Comparison of ENCODE assay signal across 7 cellular contexts in the genomic region with DNA sequence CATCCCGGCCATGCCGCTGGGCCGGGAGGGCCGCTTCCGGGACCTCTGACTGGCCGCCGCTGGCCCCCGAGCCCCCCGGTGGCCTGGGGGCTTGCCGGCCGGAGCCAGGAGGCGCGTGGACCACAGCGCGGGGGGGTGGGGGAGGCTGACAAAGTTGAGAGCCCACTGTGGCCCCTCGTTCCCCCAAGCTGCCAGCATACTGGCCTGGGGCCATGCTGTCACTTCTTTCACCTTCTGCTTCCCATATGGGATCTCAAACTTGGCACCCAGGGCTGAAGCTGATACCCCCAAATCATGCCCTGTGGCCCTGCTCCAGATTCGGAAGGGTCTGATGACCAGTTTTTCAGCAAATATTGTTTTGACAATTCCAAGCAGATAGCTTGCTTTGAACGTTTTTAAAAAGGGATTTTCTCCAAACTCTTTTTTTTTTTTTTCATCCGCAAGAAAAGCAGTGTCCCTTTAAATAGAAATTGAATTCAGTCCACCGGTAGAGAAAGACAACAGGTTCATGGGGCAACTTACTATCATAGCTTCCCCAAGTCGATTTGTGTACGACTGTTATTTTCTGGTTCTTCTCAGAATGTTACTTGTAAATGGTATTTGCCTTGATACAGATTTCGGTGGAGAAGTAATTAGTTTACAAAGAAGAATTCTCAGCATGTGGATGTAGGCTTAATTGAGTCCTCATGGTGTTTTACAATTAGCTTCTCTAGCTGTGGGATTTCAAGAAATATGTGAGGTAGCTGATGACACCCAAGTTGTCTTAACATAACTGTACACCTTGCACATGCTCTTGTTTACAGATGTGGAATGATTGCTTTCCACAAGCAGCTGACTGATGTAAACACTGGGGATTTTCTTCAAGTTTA. TPM values are rescaled to one million over a fixed set of nuclear protein-coding genes. Genes with fewer than 3 reads are reported as not detected.
DNase-seq lines count a peak whose midpoint lies in the region; ATAC-seq and TF ChIP-seq lines count a peak whose summit lies in the region.

No MANE protein-coding gene starts in this region.

- no peak overlapping the region for H3K27ac Mint-ChIP-seq in GM23338
- peak overlapping the region; percentile 87 to 88 for H3K27ac Mint-ChIP-seq in T-cell

- peak overlapping the region; percentile 78 for H3K4me3 ChIP-seq in GM23338
- peak overlapping the region; percentile 95 to 99 (median 98) for H3K4me3 ChIP-seq in esophagus muscularis mucosa
- peak overlapping the region; percentile 81 for H3K4me3 ChIP-seq in neuron (ENCODE audit: low read length)

- H3K27me3 ChIP-seq in GM23338 (ENCODE audit: insufficient read depth) (peaks cover 9% of the 10 kb centered on the region; the same call in 1 of the 2 replicates), esophagus muscularis mucosa (no peaks in the 10 kb centered on the region), neuron (ENCODE audit: insufficient read depth, low read length) (no peaks in the 10 kb centered on the region)

- H3K9me3 ChIP-seq in esophagus muscularis mucosa (no peaks in the 10 kb centered on the region), neuron (ENCODE audit: low read length) (no peaks in the 10 kb centered on the region)

- no peak for ATAC-seq in GM23338
- ATAC-seq in T-cell (replicated peaks in 1 of 4), result no peak
- no peak for ATAC-seq in HG02623 (IDR thresholded peaks at IDR 0.05; ENCODE audit: unreplicated experiment)

- H3K4me2 ChIP-seq in GM23338, result peak overlapping the region; percentile 89

- H2AFZ ChIP-seq in GM23338, result peak overlapping the region; percentile 80; the same call in 1 of the 2 replicates
- no peak overlapping the region for H2AFZ ChIP-seq in neuron (ENCODE audit: low read depth, low read length)

- H3K9me3 Mint-ChIP-seq in GM23338 (no peaks in the 10 kb centered on the region), T-cell (no peaks in the 10 kb centered on the region)

- TF ChIP-seq POLR2A in esophagus muscularis mucosa (IDR thresholded peaks at IDR 0.05; ENCODE audit: low read depth), result no peak

- peaks cover 3% of the 10 kb centered on the region for H4K20me1 ChIP-seq in GM23338 (replicated peaks; ENCODE audit: insufficient read depth)

- H3K4me1 Mint-ChIP-seq in GM23338, result peaks cover 3% of the 10 kb centered on the region; the same call in 2 of the 3 replicates
- peaks cover 58 to 63% (median 58%) of the 10 kb centered on the region in 3 donors for H3K4me1 Mint-ChIP-seq in T-cell

- POLR2A ChIA-PET in T-cell (lab: Charles Lee), result interaction anchor here (0.6 to 1.3 kb wide), 4 partner anchors 44 to 388 kb away, joined by 3 to 9 read pairs (median 4); a partner anchor contains a TSS

- H3K36me3 ChIP-seq in GM23338 (ENCODE audit: insufficient read depth) (no peaks in the 10 kb centered on the region), esophagus muscularis mucosa (no peaks in the 10 kb centered on the region), neuron (ENCODE audit: insufficient read depth, low read length) (no peaks in the 10 kb centered on the region)

- H3K9me2 ChIP-seq in GM23338 (ENCODE audit: insufficient read depth), result no peaks in the 10 kb centered on the region

- H3K79me2 ChIP-seq in GM23338 (replicated peaks; ENCODE audit: insufficient read depth), result peaks cover 46% of the 10 kb centered on the region

- no peak for TF ChIP-seq EP300 in esophagus muscularis mucosa (IDR thresholded peaks at IDR 0.05)

- H3K27me3 Mint-ChIP-seq in GM23338 (ENCODE audit: insufficient read depth, low read depth, poor library complexity) (peaks cover 3% of the 10 kb centered on the region), T-cell (no peaks in the 10 kb centered on the region)

- TF ChIP-seq CTCF in GM23338 (conservative IDR thresholded peaks at IDR 0.05; ENCODE audit: low read depth in 2 of 2) (no peak), esophagus muscularis mucosa (IDR thresholded peaks at IDR 0.05) (no peak)

- DNase-seq in GM23338 (ENCODE audit: low spot score) (no peak), T-cell (peak in 10 of 34 experiments; percentile 1 to 14 (median 4)), esophagus muscularis mucosa (ENCODE audit: extremely low spot score) (no peak), GF-D8 (lab: John Stamatoyannopoulos, UW) (no peak), UCSD-AML1 (lab: John Stamatoyannopoulos, UW; ENCODE audit: unreplicated experiment) (no peak)

- H3K27ac ChIP-seq in GM23338 (ENCODE audit: low read depth) (no peak overlapping the region), esophagus muscularis mucosa (replicated peaks in 1 of 4) (peak overlapping the region; percentile 96 to 98 (median 97))

- peaks cover 8% of the 10 kb centered on the region for H3K4me1 ChIP-seq in GM23338 (ENCODE audit: insufficient read depth)
- peaks cover 45 to 59% (median 56%) of the 10 kb centered on the region in 4 donors for H3K4me1 ChIP-seq in esophagus muscularis mucosa
- peaks cover 21% of the 10 kb centered on the region for H3K4me1 ChIP-seq in neuron (ENCODE audit: insufficient read depth, low read length)

- CTCF ChIA-PET in T-cell (lab: Charles Lee), result interaction anchor here in 1 of 2 donors (0.6 to 1.7 kb wide), 7 partner anchors 27 to 1219 kb away, joined by 3 to 4 read pairs (median 3); no protein-coding TSS in a partner anchor

- intact Hi-C loops in esophagus muscularis mucosa (cut with DNase I), result no loop called here

- 0 out of 2 replicates have a peak, but pooled peaks cover 2% of the 10 kb centered on the region for H3F3A ChIP-seq in GM23338 (replicated peaks; ENCODE audit: low read depth)

- WGBS in esophagus muscularis mucosa, result 1% methylated on average over 12 of the region's 23 CpGs

- H3K4me3 Mint-ChIP-seq in GM23338, result peak overlapping the region; percentile 80
- H3K4me3 Mint-ChIP-seq in T-cell, result peak overlapping the region; percentile 81 to 89 (median 84)

- H3K36me3 Mint-ChIP-seq in GM23338 (ENCODE audit: low read depth) (no peaks in the 10 kb centered on the region), T-cell (no peaks in the 10 kb centered on the region)

TF ChIP-seq in GM23338, 12 proteins besides CTCF, POLR2A, EP300 and RAD21 (continues in another document):
- TF ChIP-seq EZH2phosphoT487 (IDR thresholded peaks at IDR 0.05; ENCODE audit: unreplicated experiment) (no peak), JUNB (IDR thresholded peaks at IDR 0.05; ENCODE audit: unreplicated experiment) (no peak), STAT1 (IDR thresholded peaks at IDR 0.05; ENCODE audit: unreplicated experiment) (no peak), CREB1 (CRISPR knock-in tag; IDR thresholded peaks at IDR 0.05; ENCODE audit: low read depth) (no peak), ZNF114 (CRISPR knock-in tag; IDR thresholded peaks at IDR 0.05) (no peak), POLR2AphosphoS5 (IDR thresholded peaks at IDR 0.05; ENCODE audit: low read depth) (no peak), ZNF331 (CRISPR knock-in tag; IDR thresholded peaks at IDR 0.05; ENCODE audit: low read depth) (no peak), EZH2 (IDR thresholded peaks at IDR 0.05; ENCODE audit: low read depth, unreplicated experiment) (no peak)
- TF ChIP-seq, protein P1, sequence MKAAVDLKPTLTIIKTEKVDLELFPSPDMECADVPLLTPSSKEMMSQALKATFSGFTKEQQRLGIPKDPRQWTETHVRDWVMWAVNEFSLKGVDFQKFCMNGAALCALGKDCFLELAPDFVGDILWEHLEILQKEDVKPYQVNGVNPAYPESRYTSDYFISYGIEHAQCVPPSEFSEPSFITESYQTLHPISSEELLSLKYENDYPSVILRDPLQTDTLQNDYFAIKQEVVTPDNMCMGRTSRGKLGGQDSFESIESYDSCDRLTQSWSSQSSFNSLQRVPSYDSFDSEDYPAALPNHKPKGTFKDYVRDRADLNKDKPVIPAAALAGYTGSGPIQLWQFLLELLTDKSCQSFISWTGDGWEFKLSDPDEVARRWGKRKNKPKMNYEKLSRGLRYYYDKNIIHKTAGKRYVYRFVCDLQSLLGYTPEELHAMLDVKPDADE (IDR thresholded peaks at IDR 0.05), result no peak
- TF ChIP-seq, protein P2, sequence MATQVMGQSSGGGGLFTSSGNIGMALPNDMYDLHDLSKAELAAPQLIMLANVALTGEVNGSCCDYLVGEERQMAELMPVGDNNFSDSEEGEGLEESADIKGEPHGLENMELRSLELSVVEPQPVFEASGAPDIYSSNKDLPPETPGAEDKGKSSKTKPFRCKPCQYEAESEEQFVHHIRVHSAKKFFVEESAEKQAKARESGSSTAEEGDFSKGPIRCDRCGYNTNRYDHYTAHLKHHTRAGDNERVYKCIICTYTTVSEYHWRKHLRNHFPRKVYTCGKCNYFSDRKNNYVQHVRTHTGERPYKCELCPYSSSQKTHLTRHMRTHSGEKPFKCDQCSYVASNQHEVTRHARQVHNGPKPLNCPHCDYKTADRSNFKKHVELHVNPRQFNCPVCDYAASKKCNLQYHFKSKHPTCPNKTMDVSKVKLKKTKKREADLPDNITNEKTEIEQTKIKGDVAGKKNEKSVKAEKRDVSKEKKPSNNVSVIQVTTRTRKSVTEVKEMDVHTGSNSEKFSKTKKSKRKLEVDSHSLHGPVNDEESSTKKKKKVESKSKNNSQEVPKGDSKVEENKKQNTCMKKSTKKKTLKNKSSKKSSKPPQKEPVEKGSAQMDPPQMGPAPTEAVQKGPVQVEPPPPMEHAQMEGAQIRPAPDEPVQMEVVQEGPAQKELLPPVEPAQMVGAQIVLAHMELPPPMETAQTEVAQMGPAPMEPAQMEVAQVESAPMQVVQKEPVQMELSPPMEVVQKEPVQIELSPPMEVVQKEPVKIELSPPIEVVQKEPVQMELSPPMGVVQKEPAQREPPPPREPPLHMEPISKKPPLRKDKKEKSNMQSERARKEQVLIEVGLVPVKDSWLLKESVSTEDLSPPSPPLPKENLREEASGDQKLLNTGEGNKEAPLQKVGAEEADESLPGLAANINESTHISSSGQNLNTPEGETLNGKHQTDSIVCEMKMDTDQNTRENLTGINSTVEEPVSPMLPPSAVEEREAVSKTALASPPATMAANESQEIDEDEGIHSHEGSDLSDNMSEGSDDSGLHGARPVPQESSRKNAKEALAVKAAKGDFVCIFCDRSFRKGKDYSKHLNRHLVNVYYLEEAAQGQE (IDR thresholded peaks at IDR 0.05; ENCODE audit: unreplicated experiment), result no peak

RNA-seq across cellular contexts. Expression of a gene that starts 1.0 kb away (rescaled TPM):
- 8.9 and 9.8 TPM in 2 replicates for total RNA-seq in GM23338 (2014; rRNA removed; shearing (Covaris generic))
- 10.3 and 10.6 TPM in 2 replicates for polyA plus RNA-seq in GM23338 (2016; fragmentation: Nextera tagmentation; extraction: Ambion mirVana)
- 10 to 100 TPM; 19.7 to 23.2 (median 21.5) TPM for total RNA-seq in T-cell
- total RNA-seq in esophagus muscularis mucosa, result 10 to 100 TPM; 16.2 to 23.2 (median 19.5) TPM

RNA-seq across cellular contexts. Expression of a gene that starts 11.1 kb away (rescaled TPM):
- 0.17 TPM in 1 of 2 replicates, not detected in the other for total RNA-seq in GM23338 (2014; rRNA removed; shearing (Covaris generic))
- 0.15 and 0.38 TPM in 2 replicates for polyA plus RNA-seq in GM23338 (2016; fragmentation: Nextera tagmentation; extraction: Ambion mirVana)
- total RNA-seq in T-cell, result 1 to 10 TPM in 1 of 5 donors, under 1 TPM in 3, not detected in 1; 0.35 to 1.0 (median 0.63) TPM
- under 1 TPM in 1 of 4 donors, not detected in 3; 0.17 TPM for total RNA-seq in esophagus muscularis mucosa
